ENCODE assay signal across 12 cellular contexts in genomic region chr2:85278361-85278760, GRCh38. TPM values are rescaled to one million over a fixed set of nuclear protein-coding genes. Genes with fewer than 3 reads are reported as not detected.
DNase-seq lines count a peak whose midpoint lies in the region; ATAC-seq and TF ChIP-seq lines count a peak whose summit lies in the region.
"Had no signal": no experiment of that assay in that cellular context is flagged by ENCODE, and none has a peak within 500 bp of the region (broad histone marks: within the 10 kb centered on the region; RNA-seq: fewer than 3 reads in every experiment).

No MANE protein-coding gene starts in this region.

- H3K27me3 Mint-ChIP-seq in nephron (ENCODE audit: low read depth), result no peaks in the 10 kb centered on the region
- peaks cover 2 to 8% of the 10 kb centered on the region in 2 donors for H3K27me3 Mint-ChIP-seq in natural killer cell treated with Interleukin-12 subunit alpha and Interleukin-12 subunit beta and Interleukin-15 and Interleukin-18, amount 100 ng/mL, for 72 hours

- peak overlapping the region; percentile 39; the same call in 1 of the 2 replicates for H3K4me3 ChIP-seq in AG04449 (ENCODE audit: low read depth, low read length)
- no peak overlapping the region for H3K4me3 ChIP-seq in SJSA1
- no peak overlapping the region for H3K4me3 ChIP-seq in epithelial cell of esophagus (ENCODE audit: low read length)
- H3K4me3 ChIP-seq: testis had no signal

- peak overlapping the region; percentile 67 to 76 (median 71) for H3K4me3 Mint-ChIP-seq in nephron
- H3K4me3 Mint-ChIP-seq in natural killer cell treated with Interleukin-12 subunit alpha and Interleukin-12 subunit beta and Interleukin-15 and Interleukin-18, amount 100 ng/mL, for 72 hours, result no peak overlapping the region

- H3K27ac ChIP-seq in SJSA1, result peak overlapping the region; percentile 11
- H3K27ac ChIP-seq: testis had no signal

- peaks cover 8% of the 10 kb centered on the region for H3K36me3 Mint-ChIP-seq in nephron (ENCODE audit: low read depth)
- H3K36me3 Mint-ChIP-seq in natural killer cell treated with Interleukin-12 subunit alpha and Interleukin-12 subunit beta and Interleukin-15 and Interleukin-18, amount 100 ng/mL, for 72 hours, result no peaks in the 10 kb centered on the region

- POLR2A ChIA-PET in AG04449 (lab: Yijun Ruan, JAX), result interaction anchor here (1.2 kb wide), 1 partner anchor 145 kb away, joined by 7 read pairs; the partner anchor contains the start of gene TCF7L1

- no peak for ATAC-seq in HG03135 (IDR thresholded peaks at IDR 0.05; ENCODE audit: unreplicated experiment)
- no peak for ATAC-seq in natural killer cell treated with Interleukin-12 subunit alpha and Interleukin-12 subunit beta and Interleukin-15 and Interleukin-18, amount 100 ng/mL, for 72 hours

- no peak for DNase-seq in AG04449 (ENCODE audit: low read depth, low spot score)
- peak in 1 of 2 experiments; percentile 46 for DNase-seq in SJSA1 (ENCODE audit: low read depth in 1 of 2, low spot score in 2 of 2)
- DNase-seq in epithelial cell of esophagus (ENCODE audit: low read depth), result peak; percentile 37
- no peak for DNase-seq in stimulated activated CD4-positive, alpha-beta T cell treated with anti-CD3 and anti-CD28 coated beads, Interleukin-4, amount 100 ng/mL, for 24 hours
- DNase-seq in natural killer cell treated with Interleukin-12 subunit alpha and Interleukin-12 subunit beta and Interleukin-15 and Interleukin-18, amount 100 ng/mL, for 72 hours (ENCODE audit: low spot score), result no peak
- no peak for DNase-seq in NCI-H774 (lab: John Stamatoyannopoulos, UW)
- DNase-seq: activated CD8-positive, alpha-beta memory T cell treated with anti-CD3 and anti-CD28 coated beads for 24 hours; AML-193; occipital lobe; testis had no signal

- no peak for TF ChIP-seq CTCF in AG04449 (IDR thresholded peaks at IDR 0.05; ENCODE audit: insufficient read depth, low read length, missing control alignments)
- TF ChIP-seq CTCF in epithelial cell of esophagus (IDR thresholded peaks at IDR 0.05; ENCODE audit: insufficient read depth, low read depth, low read length, missing control alignments), result no peak
- TF ChIP-seq CTCF in nephron (IDR thresholded peaks at IDR 0.05; ENCODE audit: unreplicated experiment in 3 of 3), result no peak

- CTCF ChIA-PET in AG04449 (lab: Yijun Ruan, JAX), result interaction anchor here (1.0 to 6.7 kb wide), 6 partner anchors 12 to 164 kb away, joined by 3 to 66 read pairs (median 5); partner anchors contain the start of gene TCF7L1

- H3K27me3 ChIP-seq in SJSA1 (replicated peaks), result no peaks in the 10 kb centered on the region
- H3K27me3 ChIP-seq: testis had no signal

- peak overlapping the region; percentile 91 to 95 (median 95) for H3K27ac Mint-ChIP-seq in nephron
- no peak overlapping the region for H3K27ac Mint-ChIP-seq in natural killer cell treated with Interleukin-12 subunit alpha and Interleukin-12 subunit beta and Interleukin-15 and Interleukin-18, amount 100 ng/mL, for 72 hours

- H3K9me3 ChIP-seq in SJSA1 (replicated peaks), result no peaks in the 10 kb centered on the region
- H3K9me3 ChIP-seq: testis had no signal

- H3K4me1 ChIP-seq in SJSA1 (replicated peaks), result peaks cover 30% of the 10 kb centered on the region

- H3K36me3 ChIP-seq in SJSA1, result no peaks in the 10 kb centered on the region

- H3K9me3 Mint-ChIP-seq in nephron, result no peaks in the 10 kb centered on the region
- H3K9me3 Mint-ChIP-seq in natural killer cell treated with Interleukin-12 subunit alpha and Interleukin-12 subunit beta and Interleukin-15 and Interleukin-18, amount 100 ng/mL, for 72 hours, result no peaks in the 10 kb centered on the region

- peaks cover 77% of the 10 kb centered on the region for H3K4me1 Mint-ChIP-seq in nephron
- H3K4me1 Mint-ChIP-seq in natural killer cell treated with Interleukin-12 subunit alpha and Interleukin-12 subunit beta and Interleukin-15 and Interleukin-18, amount 100 ng/mL, for 72 hours (ENCODE audit: low read depth in 2 of 2), result no peaks in the 10 kb centered on the region

RNA-seq across cellular contexts. Expression of gene TGOLN2, which starts 49.4 kb away (rescaled TPM):
- 103 and 120 TPM in 2 replicates for total RNA-seq in SJSA1 (2014; rRNA removed; shearing (Covaris generic))
- total RNA-seq in natural killer cell treated with Interleukin-12 subunit alpha and Interleukin-12 subunit beta and Interleukin-15 and Interleukin-18, amount 100 ng/mL, for 72 hours, result 100 to 1,000 TPM; 133 to 174 TPM

Comparison
In these comparisons a context has a peak if more than half of its experiments do, and no peak if none do; other contexts are left out.
1. H3K27ac Mint-ChIP-seq: peak in nephron (3 of 3); none in natural killer cell treated with Interleukin-12 subunit alpha and Interleukin-12 subunit beta and Interleukin-15 and Interleukin-18, amount 100 ng/mL, for 72 hours (0 of 2).